ENCODE assay signal across 7 cellular contexts in the genomic region with DNA sequence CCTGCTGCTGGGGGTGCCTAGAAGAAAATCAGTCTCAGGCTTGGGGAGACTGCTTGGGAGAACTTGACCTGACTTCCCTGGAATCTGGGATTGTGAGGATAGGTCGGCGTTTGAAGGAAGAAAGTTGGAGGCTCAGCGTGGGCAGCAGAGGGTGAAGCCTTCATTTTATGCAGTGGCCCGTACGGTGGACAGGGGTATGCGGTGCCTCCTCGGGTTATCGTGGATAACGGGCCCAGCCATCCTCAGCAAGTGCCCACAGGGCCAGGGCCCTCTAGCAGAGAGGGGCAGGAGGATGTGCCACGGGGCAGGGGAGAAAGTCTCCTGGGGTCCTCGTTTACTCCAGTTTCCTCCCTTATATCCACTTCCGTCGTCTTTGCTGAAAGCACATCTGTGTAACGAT.
"Had no signal": no experiment of that assay in that cellular context is flagged by ENCODE, and none has a peak within 500 bp of the region (broad histone marks: within the 10 kb centered on the region; RNA-seq: fewer than 3 reads in every experiment).

No MANE protein-coding gene starts in this region.

- H3K27ac ChIP-seq: KMS-11, SJCRH30 had no signal

- H3K4me3 ChIP-seq: K562, SJCRH30 had no signal

- DNase-seq: NCI-H1436; NCI-H2081 treated with DMSO at 0.1 percent for 48 hours; NK-92 treated with Interleukin-12 subunit alpha and Interleukin-12 subunit beta, amount 100 ng/mL, for 24 hours had no signal

- H3K27me3 ChIP-seq: SJCRH30 had no signal

- H3K4me1 Mint-ChIP-seq: IgD-negative memory B cell had no signal

- H3K9me3 Mint-ChIP-seq: IgD-negative memory B cell had no signal

- H3K9me3 ChIP-seq: SJCRH30 had no signal

- H3K27me3 Mint-ChIP-seq: IgD-negative memory B cell had no signal
